8 cellular contexts compared by ENCODE assay signal in genomic region chr18:62506495-62507143, GRCh38. TPM values are rescaled to one million over a fixed set of nuclear protein-coding genes. Genes with fewer than 3 reads are reported as not detected.
DNase-seq lines count a peak whose midpoint lies in the region; ATAC-seq and TF ChIP-seq lines count a peak whose summit lies in the region.

No MANE protein-coding gene starts in this region.

- peaks cover 26% of the 10 kb centered on the region for H3K4me1 Mint-ChIP-seq in stimulated activated naive CD8-positive, alpha-beta T cell treated with anti-CD3 and anti-CD28 coated beads, Interleukin-15, Interleukin-2, amounts not matched to agents 100 ng/mL and 50 ng/mL, for 24 hours (ENCODE audit: low read depth)

- H3K36me3 Mint-ChIP-seq in stimulated activated naive CD8-positive, alpha-beta T cell treated with anti-CD3 and anti-CD28 coated beads, Interleukin-15, Interleukin-2, amounts not matched to agents 100 ng/mL and 50 ng/mL, for 24 hours (ENCODE audit: low read depth) = peaks cover 6% of the 10 kb centered on the region

- H3K9ac ChIP-seq in Karpas-422 (ENCODE audit: low read length) = peak overlapping the region; percentile 54; the same call in 1 of the 2 replicates

- H3K27ac ChIP-seq in Karpas-422 (ENCODE audit: low read length) (no peak overlapping the region), suprapubic skin (peak overlapping the region; percentile 11)

- TF ChIP-seq EP300 in suprapubic skin (IDR thresholded peaks at IDR 0.05) = no peak

- ATAC-seq in stimulated activated naive CD8-positive, alpha-beta T cell treated with anti-CD3 and anti-CD28 coated beads, Interleukin-15, Interleukin-2, amounts not matched to agents 100 U/mL and 50 U/mL, for 24 hours = no peak
- peak; percentile 18 for ATAC-seq in esophagus mucosa

- no peak for DNase-seq in stimulated activated naive CD8-positive, alpha-beta T cell treated with anti-CD3 and anti-CD28 coated beads, Interleukin-15, Interleukin-2, amounts not matched to agents 100 U/mL and 50 U/mL, for 24 hours
- DNase-seq in Karpas-422 (no peak), suprapubic skin (ENCODE audit: low spot score in 2 of 2) (no peak), NCI-H446 (lab: John Stamatoyannopoulos, UW) (no peak), NCI-H2081 treated with DMSO at 0.1 percent for 48 hours (lab: John Stamatoyannopoulos, UW) (no peak), dedifferentiated amniotic fluid mesenchymal stem cell (ENCODE audit: extremely low spot score) (no peak)

- no peaks in the 10 kb centered on the region for H4K20me1 ChIP-seq in Karpas-422 (ENCODE audit: insufficient read depth, low read depth, low read length)

- WGBS in suprapubic skin = 39% methylated on average over 7 of the region's 7 CpGs

- H2AFZ ChIP-seq in Karpas-422 (ENCODE audit: low read length) = peak overlapping the region; percentile 99

- H3K27me3 ChIP-seq in Karpas-422 (ENCODE audit: low read length) (no peaks in the 10 kb centered on the region), suprapubic skin (no peaks in the 10 kb centered on the region)

- no peaks in the 10 kb centered on the region for H3K9me2 ChIP-seq in Karpas-422 (replicated peaks; ENCODE audit: insufficient read depth, low read length)

- H3K27ac Mint-ChIP-seq in stimulated activated naive CD8-positive, alpha-beta T cell treated with anti-CD3 and anti-CD28 coated beads, Interleukin-15, Interleukin-2, amounts not matched to agents 100 ng/mL and 50 ng/mL, for 24 hours = peak overlapping the region; percentile 94

- no peak for TF ChIP-seq CTCF in suprapubic skin (IDR thresholded peaks at IDR 0.05)

- H3K79me2 ChIP-seq in Karpas-422 (ENCODE audit: low read length) = no peaks in the 10 kb centered on the region

- no peaks in the 10 kb centered on the region for H3K36me3 ChIP-seq in Karpas-422 (ENCODE audit: insufficient read depth, low read length)
- H3K36me3 ChIP-seq in suprapubic skin = no peaks in the 10 kb centered on the region

- TF ChIP-seq POLR2A in suprapubic skin (IDR thresholded peaks at IDR 0.05) = no peak

- H3K4me1 ChIP-seq in Karpas-422 (ENCODE audit: low read length) = peaks cover 12% of the 10 kb centered on the region
- peaks cover 4% of the 10 kb centered on the region for H3K4me1 ChIP-seq in suprapubic skin

- H3K9me3 ChIP-seq in Karpas-422 (ENCODE audit: low read length) (no peaks in the 10 kb centered on the region), suprapubic skin (no peaks in the 10 kb centered on the region)

- H3K4me3 ChIP-seq in Karpas-422 (ENCODE audit: low read length) (peak overlapping the region; percentile 65), suprapubic skin (peak overlapping the region; percentile 44)

- peak overlapping the region; percentile 73 for H3K4me2 ChIP-seq in Karpas-422 (ENCODE audit: low read depth, low read length, poor library complexity, severe bottlenecking)

- H3K27me3 Mint-ChIP-seq in stimulated activated naive CD8-positive, alpha-beta T cell treated with anti-CD3 and anti-CD28 coated beads, Interleukin-15, Interleukin-2, amounts not matched to agents 100 ng/mL and 50 ng/mL, for 24 hours = no peaks in the 10 kb centered on the region

- H3K4me3 Mint-ChIP-seq in stimulated activated naive CD8-positive, alpha-beta T cell treated with anti-CD3 and anti-CD28 coated beads, Interleukin-15, Interleukin-2, amounts not matched to agents 100 ng/mL and 50 ng/mL, for 24 hours = peak overlapping the region; percentile 76

- peaks cover 11% of the 10 kb centered on the region for H3K9me3 Mint-ChIP-seq in stimulated activated naive CD8-positive, alpha-beta T cell treated with anti-CD3 and anti-CD28 coated beads, Interleukin-15, Interleukin-2, amounts not matched to agents 100 ng/mL and 50 ng/mL, for 24 hours

RNA-seq across cellular contexts. Expression of gene ZCCHC2, which starts 16.2 kb away (rescaled TPM):
- total RNA-seq in Karpas-422 (2014; rRNA removed; shearing (Covaris generic); ENCODE audit: low replicate concordance) = 20.6 and 42.6 TPM in 2 replicates
- total RNA-seq in esophagus mucosa = 7.3 TPM
- total RNA-seq in suprapubic skin = 10 to 100 TPM; 22.7 to 43.5 (median 32.4) TPM
